Comparison of ENCODE assay signal across 8 cellular contexts in genomic region chr17:82863941-82864720, GRCh38. TPM values are rescaled to one million over a fixed set of nuclear protein-coding genes. Genes with fewer than 3 reads are reported as not detected.
A peak's percentile ranks its signal among the peaks of the same experiment; 100 is the strongest.
DNase-seq lines count a peak whose midpoint lies in the region; ATAC-seq lines count a peak whose summit lies in the region.

No MANE protein-coding gene starts in this region.

- H3K9me3 Mint-ChIP-seq in CD8-positive, alpha-beta memory T cell: no peaks in the 10 kb centered on the region

- no peak overlapping the region for H3K23ac ChIP-seq in mesendoderm (ENCODE audit: low read length)

- CTCF ChIA-PET in CD8-positive, alpha-beta memory T cell (lab: Charles Lee): interaction anchor here (0.9 to 2.9 kb wide), 12 partner anchors 11 to 187 kb away, joined by 3 to 15 read pairs (median 4); no protein-coding TSS in a partner anchor

- peak overlapping the region; percentile 62 to 90 (median 83) for H3K4me3 Mint-ChIP-seq in CD8-positive, alpha-beta memory T cell

- no peaks in the 10 kb centered on the region for H3K9me3 ChIP-seq in CD8-positive, alpha-beta memory T cell (ENCODE audit: low read length)
- no peaks in the 10 kb centered on the region for H3K9me3 ChIP-seq in adipocyte (ENCODE audit: control insufficient read depth, low read length)

- H3K9ac ChIP-seq in adipocyte (ENCODE audit: low read length) (no peak overlapping the region), mesendoderm (ENCODE audit: low read length) (no peak overlapping the region)

- H3K4me1 ChIP-seq in CD8-positive, alpha-beta memory T cell (ENCODE audit: insufficient read depth, low read length): peaks cover 83% of the 10 kb centered on the region
- H3K4me1 ChIP-seq in adipocyte (ENCODE audit: control insufficient read depth, insufficient read depth, low read length) (peaks cover 25% of the 10 kb centered on the region), mesendoderm (ENCODE audit: control insufficient read depth, low read depth, low read length) (no peaks in the 10 kb centered on the region)

- H3K79me1 ChIP-seq in mesendoderm (ENCODE audit: low read length): peaks cover 4% of the 10 kb centered on the region

- H3K18ac ChIP-seq in mesendoderm (ENCODE audit: low read length): no peak overlapping the region

- H3K4me3 ChIP-seq in CD8-positive, alpha-beta memory T cell (ENCODE audit: low read length): peak overlapping the region; percentile 55
- H3K4me3 ChIP-seq in adipocyte (ENCODE audit: low read length) (no peak overlapping the region), mesendoderm (ENCODE audit: low read length) (no peak overlapping the region)

- DNase-seq in CD8-positive, alpha-beta memory T cell: peak; percentile 78 to 96 (median 93)
- DNase-seq in T-helper 1 cell (peak; percentile 67 to 96 (median 82)), adipocyte (ENCODE audit: low read depth) (peak; percentile 59), mesendoderm (peak; percentile 33)
- DNase-seq in stimulated activated CD8-positive, alpha-beta memory T cell treated with anti-CD3 and anti-CD28 coated beads, Interleukin-7, amount 100 ng/mL, for 4 hours (ENCODE audit: low read depth in 2 of 2): peak; percentile 81 to 86

- H4K8ac ChIP-seq in mesendoderm (ENCODE audit: low read depth, low read length): no peak overlapping the region

- H3K27me3 ChIP-seq in CD8-positive, alpha-beta memory T cell (ENCODE audit: insufficient read depth, low read length, poor library complexity, severe bottlenecking): no peaks in the 10 kb centered on the region
- H3K27me3 ChIP-seq in adipocyte (replicated peaks; ENCODE audit: control insufficient read depth, insufficient read depth, low read length) (no peaks in the 10 kb centered on the region), mesendoderm (ENCODE audit: insufficient read depth, low read length, poor library complexity) (no peaks in the 10 kb centered on the region)

- POLR2A ChIA-PET in CD8-positive, alpha-beta memory T cell (lab: Charles Lee): interaction anchor here (0.5 to 2.1 kb wide), 8 partner anchors 15 to 608 kb away, joined by 3 to 24 read pairs (median 4); no protein-coding TSS in a partner anchor

- H2AK5ac ChIP-seq in mesendoderm (ENCODE audit: low read length): no peak overlapping the region

- peaks cover 0 to 3% (median 3%) of the 10 kb centered on the region in 3 donors for H3K36me3 Mint-ChIP-seq in CD8-positive, alpha-beta memory T cell

- H3K4me2 ChIP-seq in mesendoderm (ENCODE audit: low read length): no peak overlapping the region

- peaks cover 66 to 85% (median 74%) of the 10 kb centered on the region in 3 donors for H3K4me1 Mint-ChIP-seq in CD8-positive, alpha-beta memory T cell

- no peak overlapping the region for H3K4ac ChIP-seq in mesendoderm (ENCODE audit: low read depth, low read length)

- H4K5ac ChIP-seq in mesendoderm (ENCODE audit: low read length): no peak overlapping the region

- H3K56ac ChIP-seq in mesendoderm (ENCODE audit: low read length): no peak overlapping the region

- peak overlapping the region; percentile 73 for H3K27ac ChIP-seq in CD8-positive, alpha-beta memory T cell (ENCODE audit: low read depth, low read length)
- no peak overlapping the region for H3K27ac ChIP-seq in mesendoderm (ENCODE audit: low read depth, low read length)

- no peak overlapping the region for H2BK15ac ChIP-seq in mesendoderm (replicated peaks; ENCODE audit: low read depth)

- H3K27ac Mint-ChIP-seq in CD8-positive, alpha-beta memory T cell: peak overlapping the region; percentile 93 to 99 (median 98)

- H3K27me3 Mint-ChIP-seq in CD8-positive, alpha-beta memory T cell: no peaks in the 10 kb centered on the region

- no peaks in the 10 kb centered on the region for H3K36me3 ChIP-seq in CD8-positive, alpha-beta memory T cell (ENCODE audit: insufficient read depth, low read length)
- H3K36me3 ChIP-seq in adipocyte (ENCODE audit: control insufficient read depth, insufficient read depth, low read length, severe bottlenecking): no peaks in the 10 kb centered on the region
- no peaks in the 10 kb centered on the region for H3K36me3 ChIP-seq in mesendoderm (ENCODE audit: control insufficient read depth, insufficient read depth, low read length)

- ATAC-seq in GM19467 (IDR thresholded peaks at IDR 0.05; ENCODE audit: unreplicated experiment) (peak; percentile 72), HG03565 (IDR thresholded peaks at IDR 0.05; ENCODE audit: unreplicated experiment) (peak; percentile 74), HG03025 (IDR thresholded peaks at IDR 0.05; ENCODE audit: low FRiP score, unreplicated experiment) (no peak)

- no peak overlapping the region for H2BK120ac ChIP-seq in mesendoderm (ENCODE audit: low read depth, low read length)

- H2BK5ac ChIP-seq in mesendoderm (ENCODE audit: low read length): no peak overlapping the region

- H3K79me2 ChIP-seq in mesendoderm (ENCODE audit: control insufficient read depth, insufficient read depth, low read length): no peaks in the 10 kb centered on the region

- no CpG with 5 or more reads among the region's 19 CpGs for WGBS in mesendoderm (ENCODE audit: extremely low coverage, insufficient coverage, low lambda C conversion rate)

RNA-seq across cellular contexts. Expression of gene ZNF750, which starts 24.3 kb away (rescaled TPM):
- not detected for total RNA-seq in CD8-positive, alpha-beta memory T cell
- polyA plus RNA-seq in CD8-positive, alpha-beta memory T cell: not detected
- not detected for polyA plus RNA-seq in mesendoderm (2013, experiment 1 of 2)
- polyA plus RNA-seq in mesendoderm (2013, experiment 2 of 2): 0.01 TPM

Comparison
In these comparisons a context has a peak if more than half of its experiments do, and no peak if none do; other contexts are left out.
1. DNase-seq: peak in every context shown above with its lines; median percentile 93 in CD8-positive, alpha-beta memory T cell; 84 in stimulated activated CD8-positive, alpha-beta memory T cell treated with anti-CD3 and anti-CD28 coated beads, Interleukin-7, amount 100 ng/mL, for 4 hours; 82 in T-helper 1 cell; 59 in adipocyte; 33 in mesendoderm.